ENCODE assay signal across 1 cellular context in the genomic region with DNA sequence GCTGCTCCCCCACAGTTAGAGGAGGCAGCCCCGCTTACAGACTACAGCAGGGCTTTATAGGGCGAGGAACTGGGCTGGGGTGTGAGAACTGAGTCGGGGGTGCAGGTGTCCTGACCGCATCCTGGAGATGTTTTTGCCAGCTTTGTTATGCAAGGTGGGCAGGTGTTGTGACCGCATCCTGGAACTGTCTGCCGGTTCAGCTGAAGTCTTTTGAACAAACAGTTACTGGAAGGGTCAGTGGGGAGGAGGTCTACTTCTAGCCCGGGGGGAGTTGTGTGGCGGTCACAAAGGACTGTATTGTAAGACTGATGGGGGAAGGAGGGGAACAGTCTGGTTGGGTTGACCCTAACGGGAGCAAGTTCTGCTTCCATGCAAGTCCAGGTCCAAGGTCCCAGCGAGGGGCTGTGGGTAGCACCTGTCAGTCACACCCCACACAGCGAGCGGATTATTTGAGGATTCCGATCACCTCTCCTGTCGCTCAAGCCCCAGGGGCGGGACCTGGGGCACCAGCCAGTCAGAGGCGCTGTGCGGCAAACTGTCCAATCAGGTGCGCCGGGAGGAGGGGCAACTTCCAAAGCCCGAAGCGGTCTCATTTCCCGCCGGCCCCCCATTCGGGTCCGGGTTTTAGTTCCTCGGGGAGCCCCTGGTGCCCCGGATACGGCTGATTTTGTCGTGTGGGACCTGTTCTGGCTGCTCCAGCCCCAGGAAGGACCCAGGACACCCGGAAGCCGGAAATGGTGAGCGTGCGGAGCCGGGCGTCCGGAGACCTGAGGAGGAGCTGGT.
TF ChIP-seq lines count a peak whose summit lies in the region.

TSS of gene ZNF101 (plus strand) at position 610 of the 783 bp plus-strand sequence. CDS start at position 735, 125 bp downstream.

TF ChIP-seq in HepG2, 621 proteins besides CTCF, POLR2A, EP300 and RAD21 (continued from another document and continues in another):
- TF ChIP-seq GMEB2 (CRISPR knock-in tag; IDR thresholded peaks at IDR 0.05; ENCODE audit: low read depth) (no peak), ZBTB25 (CRISPR knock-in tag; IDR thresholded peaks at IDR 0.05) (0 out of 2 replicates have a peak, but pooled peaks have one; percentile 52), NCOA5 (CRISPR knock-in tag; IDR thresholded peaks at IDR 0.05) (no peak), SALL2 (CRISPR knock-in tag; IDR thresholded peaks at IDR 0.05) (no peak), ZNF33A (CRISPR knock-in tag; IDR thresholded peaks at IDR 0.05; ENCODE audit: borderline replicate concordance) (no peak), KIAA2018 (CRISPR knock-in tag; IDR thresholded peaks at IDR 0.05; ENCODE audit: borderline replicate concordance) (no peak), ZNF354B (CRISPR knock-in tag; IDR thresholded peaks at IDR 0.05) (no peak), GATAD2A (CRISPR knock-in tag; IDR thresholded peaks at IDR 0.05) (peak; percentile 75), GTF3A (CRISPR knock-in tag; conservative IDR thresholded peaks at IDR 0.05) (no peak), GFI1 (CRISPR knock-in tag; IDR thresholded peaks at IDR 0.05; ENCODE audit: borderline replicate concordance) (peak; percentile 76; the same call in 1 of the 2 replicates), ZBTB3 (CRISPR knock-in tag; IDR thresholded peaks at IDR 0.05; ENCODE audit: borderline replicate concordance, low read depth) (no peak), SCMH1 (CRISPR knock-in tag; IDR thresholded peaks at IDR 0.05; ENCODE audit: borderline replicate concordance) (no peak), HNRNPUL1 (IDR thresholded peaks at IDR 0.05; ENCODE audit: low read depth, low read length) (no peak), PAX8 (CRISPR knock-in tag; IDR thresholded peaks at IDR 0.05; ENCODE audit: borderline replicate concordance) (no peak), MIXL1 (CRISPR knock-in tag; IDR thresholded peaks at IDR 0.05) (no peak), SIX4 (CRISPR knock-in tag; IDR thresholded peaks at IDR 0.05) (peak; percentile 40; the same call in 1 of the 2 replicates), RFXAP (CRISPR knock-in tag; IDR thresholded peaks at IDR 0.05; ENCODE audit: borderline replicate concordance) (no peak; the same call in 1 of the 2 replicates), NKX3-1 (CRISPR knock-in tag; IDR thresholded peaks at IDR 0.05) (no peak), PHB2 (IDR thresholded peaks at IDR 0.05; ENCODE audit: partially characterized antibody) (no peak), MAFK (conservative IDR thresholded peaks at IDR 0.05 in 1 of 2, IDR thresholded peaks at IDR 0.05 in 1 of 2; ENCODE audit: low read length in 2 of 2) (no peak), ZFY (CRISPR knock-in tag; IDR thresholded peaks at IDR 0.05) (peak; percentile 57; the same call in 1 of the 2 replicates), NONO (IDR thresholded peaks at IDR 0.05) (no peak), NONO (CRISPR knock-in tag; conservative IDR thresholded peaks at IDR 0.05) (peak; percentile 67; the same call in 1 of the 2 replicates), ZNF124 (CRISPR knock-in tag; IDR thresholded peaks at IDR 0.05) (no peak), ZNF460 (CRISPR knock-in tag; IDR thresholded peaks at IDR 0.05; ENCODE audit: borderline replicate concordance) (no peak)
- TF ChIP-seq, protein P1, sequence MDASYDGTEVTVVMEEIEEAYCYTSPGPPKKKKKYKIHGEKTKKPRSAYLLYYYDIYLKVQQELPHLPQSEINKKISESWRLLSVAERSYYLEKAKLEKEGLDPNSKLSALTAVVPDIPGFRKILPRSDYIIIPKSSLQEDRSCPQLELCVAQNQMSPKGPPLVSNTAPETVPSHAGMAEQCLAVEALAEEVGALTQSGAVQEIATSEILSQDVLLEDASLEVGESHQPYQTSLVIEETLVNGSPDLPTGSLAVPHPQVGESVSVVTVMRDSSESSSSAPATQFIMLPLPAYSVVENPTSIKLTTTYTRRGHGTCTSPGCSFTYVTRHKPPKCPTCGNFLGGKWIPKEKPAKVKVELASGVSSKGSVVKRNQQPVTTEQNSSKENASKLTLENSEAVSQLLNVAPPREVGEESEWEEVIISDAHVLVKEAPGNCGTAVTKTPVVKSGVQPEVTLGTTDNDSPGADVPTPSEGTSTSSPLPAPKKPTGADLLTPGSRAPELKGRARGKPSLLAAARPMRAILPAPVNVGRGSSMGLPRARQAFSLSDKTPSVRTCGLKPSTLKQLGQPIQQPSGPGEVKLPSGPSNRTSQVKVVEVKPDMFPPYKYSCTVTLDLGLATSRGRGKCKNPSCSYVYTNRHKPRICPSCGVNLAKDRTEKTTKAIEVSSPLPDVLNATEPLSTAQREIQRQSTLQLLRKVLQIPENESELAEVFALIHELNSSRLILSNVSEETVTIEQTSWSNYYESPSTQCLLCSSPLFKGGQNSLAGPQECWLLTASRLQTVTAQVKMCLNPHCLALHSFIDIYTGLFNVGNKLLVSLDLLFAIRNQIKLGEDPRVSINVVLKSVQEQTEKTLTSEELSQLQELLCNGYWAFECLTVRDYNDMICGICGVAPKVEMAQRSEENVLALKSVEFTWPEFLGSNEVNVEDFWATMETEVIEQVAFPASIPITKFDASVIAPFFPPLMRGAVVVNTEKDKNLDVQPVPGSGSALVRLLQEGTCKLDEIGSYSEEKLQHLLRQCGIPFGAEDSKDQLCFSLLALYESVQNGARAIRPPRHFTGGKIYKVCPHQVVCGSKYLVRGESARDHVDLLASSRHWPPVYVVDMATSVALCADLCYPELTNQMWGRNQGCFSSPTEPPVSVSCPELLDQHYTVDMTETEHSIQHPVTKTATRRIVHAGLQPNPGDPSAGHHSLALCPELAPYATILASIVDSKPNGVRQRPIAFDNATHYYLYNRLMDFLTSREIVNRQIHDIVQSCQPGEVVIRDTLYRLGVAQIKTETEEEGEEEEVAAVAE (CRISPR knock-in tag; IDR thresholded peaks at IDR 0.05; ENCODE audit: borderline replicate concordance): 0 out of 2 replicates have a peak, but pooled peaks have one; percentile 18
- TF ChIP-seq, protein P2, sequence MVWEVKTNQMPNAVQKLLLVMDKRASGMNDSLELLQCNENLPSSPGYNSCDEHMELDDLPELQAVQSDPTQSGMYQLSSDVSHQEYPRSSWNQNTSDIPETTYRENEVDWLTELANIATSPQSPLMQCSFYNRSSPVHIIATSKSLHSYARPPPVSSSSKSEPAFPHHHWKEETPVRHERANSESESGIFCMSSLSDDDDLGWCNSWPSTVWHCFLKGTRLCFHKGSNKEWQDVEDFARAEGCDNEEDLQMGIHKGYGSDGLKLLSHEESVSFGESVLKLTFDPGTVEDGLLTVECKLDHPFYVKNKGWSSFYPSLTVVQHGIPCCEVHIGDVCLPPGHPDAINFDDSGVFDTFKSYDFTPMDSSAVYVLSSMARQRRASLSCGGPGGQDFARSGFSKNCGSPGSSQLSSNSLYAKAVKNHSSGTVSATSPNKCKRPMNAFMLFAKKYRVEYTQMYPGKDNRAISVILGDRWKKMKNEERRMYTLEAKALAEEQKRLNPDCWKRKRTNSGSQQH (CRISPR knock-in tag; IDR thresholded peaks at IDR 0.05; ENCODE audit: low read depth): no peak; the same call in 1 of the 2 replicates
- TF ChIP-seq, protein P3, sequence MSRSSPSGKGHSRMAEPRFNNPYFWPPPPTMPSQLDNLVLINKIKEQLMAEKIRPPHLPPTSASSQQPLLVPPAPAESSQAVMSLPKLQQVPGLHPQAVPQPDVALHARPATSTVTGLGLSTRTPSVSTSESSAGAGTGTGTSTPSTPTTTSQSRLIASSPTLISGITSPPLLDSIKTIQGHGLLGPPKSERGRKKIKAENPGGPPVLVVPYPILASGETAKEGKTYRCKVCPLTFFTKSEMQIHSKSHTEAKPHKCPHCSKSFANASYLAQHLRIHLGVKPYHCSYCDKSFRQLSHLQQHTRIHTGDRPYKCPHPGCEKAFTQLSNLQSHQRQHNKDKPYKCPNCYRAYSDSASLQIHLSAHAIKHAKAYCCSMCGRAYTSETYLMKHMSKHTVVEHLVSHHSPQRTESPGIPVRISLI (CRISPR knock-in tag; IDR thresholded peaks at IDR 0.05; ENCODE audit: borderline replicate concordance): peak; percentile 77
